8 cellular contexts compared by ENCODE assay signal in genomic region chr17:19386974-19387920, GRCh38. TPM values are rescaled to one million over a fixed set of nuclear protein-coding genes. Genes with fewer than 3 reads are reported as not detected.
A peak's percentile ranks its signal among the peaks of the same experiment; 100 is the strongest.
DNase-seq lines count a peak whose midpoint lies in the region; ATAC-seq and TF ChIP-seq lines count a peak whose summit lies in the region.

MFAP4 (minus strand) TSS chr17:19387190; CDS start chr17:19387155, 35 bp downstream.

- DNase-seq in DMS 273 (lab: John Stamatoyannopoulos, UW; ENCODE audit: unreplicated experiment) (peak; percentile 97), OCI-LY7 (ENCODE audit: low spot score) (no peak), fibroblast of lung (ENCODE audit: low read depth in 2 of 2) (peak; percentile 90 to 97), Calu3 (no peak)
- no peak for DNase-seq in NK-92 treated with Interleukin-12 subunit alpha and Interleukin-12 subunit beta, amount 100 ng/mL, for 24 hours (lab: John Stamatoyannopoulos, UW)

- no peak within 1 kb of the TSS for H3K4me3 ChIP-seq in OCI-LY7 (ENCODE audit: low read depth, low read length, poor library complexity, severe bottlenecking)
- peak within 1 kb of the TSS; percentile 24 to 68 (median 52) for H3K4me3 ChIP-seq in fibroblast of lung (replicated peaks in 1 of 4; ENCODE audit: control extremely low read depth in 1 of 4, insufficient read depth in 1 of 4, low read depth in 3 of 4, low read length in 4 of 4)
- H3K4me3 ChIP-seq in neutrophil (ENCODE audit: low read depth in 1 of 2, low read length in 1 of 2): peak within 1 kb of the TSS; percentile 50 to 53

- no peaks in the 10 kb centered on the region for H3K79me2 ChIP-seq in OCI-LY7 (ENCODE audit: insufficient read depth, low read depth, low read length)
- H3K79me2 ChIP-seq in fibroblast of lung (ENCODE audit: control insufficient read depth, insufficient read depth, low read length): no peaks in the 10 kb centered on the region

- no peak within 1 kb of the TSS for H3K4me3 Mint-ChIP-seq in Calu3 (ENCODE audit: low read depth, unreplicated experiment)

- no peak for ATAC-seq in activated CD4-positive, CD25-positive, alpha-beta regulatory T cell treated with anti-CD3 and anti-CD28 coated beads, Interleukin-2, amount 50 U/mL, for 24 hours
- ATAC-seq in esophagus mucosa: no peak

- POLR2A ChIA-PET in OCI-LY7 (lab: Charles Lee): interaction anchor here (0.6 to 2.9 kb wide), 2 partner anchors 9 to 534 kb away, joined by 3 to 19 read pairs; partner anchors contain the start of gene MAPK7

- no peaks in the 10 kb centered on the region for H3K4me1 Mint-ChIP-seq in Calu3 (ENCODE audit: low read depth, unreplicated experiment)

- H4K20me1 ChIP-seq in OCI-LY7 (ENCODE audit: insufficient read depth, low read length): no peaks in the 10 kb centered on the region
- no peaks in the 10 kb centered on the region for H4K20me1 ChIP-seq in fibroblast of lung (ENCODE audit: control insufficient read depth, extremely low read depth, insufficient read depth, low read length)

- H3K9me3 ChIP-seq in OCI-LY7 (ENCODE audit: low read length): no peaks in the 10 kb centered on the region
- no peaks in the 10 kb centered on the region for H3K9me3 ChIP-seq in fibroblast of lung (ENCODE audit: control insufficient read depth, insufficient read depth, low read depth, low read length)
- H3K9me3 ChIP-seq in neutrophil: no peaks in the 10 kb centered on the region

- H3K36me3 Mint-ChIP-seq in Calu3 (ENCODE audit: insufficient read depth, unreplicated experiment): peaks cover 8% of the 10 kb centered on the region

- BruUV-seq in OCI-LY7 (replicated peaks; lab: Mats Ljungman, UMichigan) (no TSS peak), Calu3 (replicated peaks; lab: Mats Ljungman, UMichigan) (no TSS peak)

- peaks cover 11% of the 10 kb centered on the region for H3K4me1 ChIP-seq in OCI-LY7 (ENCODE audit: insufficient read depth, low read length, poor library complexity, severe bottlenecking)
- H3K4me1 ChIP-seq in fibroblast of lung (ENCODE audit: control insufficient read depth, extremely low read depth, insufficient read depth, low read length): peaks cover 49% of the 10 kb centered on the region
- peaks cover 12 to 21% of the 10 kb centered on the region in 2 experiments for H3K4me1 ChIP-seq in neutrophil (ENCODE audit: control insufficient read depth in 1 of 2, insufficient read depth in 1 of 2, low read depth in 1 of 2, low read length in 1 of 2)

- peak within 1 kb of the TSS; percentile 55 for H3K9ac ChIP-seq in fibroblast of lung (ENCODE audit: insufficient read depth, low read length)

- TF ChIP-seq CTCF in OCI-LY7 (conservative IDR thresholded peaks at IDR 0.05; ENCODE audit: low read length): no peak
- TF ChIP-seq CTCF in fibroblast of lung (conservative IDR thresholded peaks at IDR 0.05 in 1 of 2, IDR thresholded peaks at IDR 0.05 in 1 of 2; ENCODE audit: low read depth in 1 of 2, low read length in 2 of 2): no peak
- no peak for TF ChIP-seq CTCF in neutrophil (IDR thresholded peaks at IDR 0.05)
- no peak for TF ChIP-seq CTCF in Calu3 (IDR thresholded peaks at IDR 0.05; ENCODE audit: unreplicated experiment)

- H3K27me3 Mint-ChIP-seq in Calu3 (ENCODE audit: unreplicated experiment): no peaks in the 10 kb centered on the region

- H2AFZ ChIP-seq in OCI-LY7 (ENCODE audit: low read length) (no peak within 1 kb of the TSS), fibroblast of lung (ENCODE audit: low read length) (no peak within 1 kb of the TSS)

- H3K27ac Mint-ChIP-seq in Calu3 (ENCODE audit: unreplicated experiment): no peak within 1 kb of the TSS

- H3K27ac ChIP-seq in OCI-LY7 (ENCODE audit: low read depth, low read length, poor library complexity, severe bottlenecking) (no peak within 1 kb of the TSS), fibroblast of lung (ENCODE audit: insufficient read depth, low read length) (peak within 1 kb of the TSS; percentile 90), neutrophil (peak within 1 kb of the TSS; percentile 74)

- H3K9me3 Mint-ChIP-seq in Calu3 (ENCODE audit: low read depth, unreplicated experiment): no peaks in the 10 kb centered on the region

- H3K36me3 ChIP-seq in OCI-LY7 (ENCODE audit: insufficient read depth, low read length) (peaks cover 9% of the 10 kb centered on the region; the same call in 1 of the 2 replicates), fibroblast of lung (ENCODE audit: control insufficient read depth, insufficient read depth, low read length) (peaks cover 19% of the 10 kb centered on the region), neutrophil (peaks cover 33% of the 10 kb centered on the region)

- H3K4me2 ChIP-seq in OCI-LY7 (ENCODE audit: low read length) (0 out of 2 replicates have a peak within 1 kb of the TSS, but pooled peaks have one; percentile 25), fibroblast of lung (ENCODE audit: extremely low read depth, insufficient read depth, low read length) (peak within 1 kb of the TSS; percentile 93)

- intact Hi-C loops in OCI-LY7 (cut with micrococcal nuclease; ENCODE audit: unreplicated experiment): no loop called here
- intact Hi-C loops in Calu3 (cut with micrococcal nuclease; ENCODE audit: unreplicated experiment): no loop called here

- H3K27me3 ChIP-seq in fibroblast of lung (ENCODE audit: control insufficient read depth, insufficient read depth, low read length) (no peaks in the 10 kb centered on the region), neutrophil (no peaks in the 10 kb centered on the region)

- no peaks in the 10 kb centered on the region for H3K9me2 ChIP-seq in OCI-LY7 (ENCODE audit: insufficient read depth, low read length)

- CTCF ChIA-PET in OCI-LY7 (lab: Charles Lee; ENCODE audit: unreplicated experiment) (interaction anchor here (0.7 to 0.8 kb wide), 2 partner anchors 9 kb away, joined by 3 to 4 read pairs; partner anchors contain the start of gene MAPK7), Calu3 (lab: Charles Lee) (interaction anchor here (0.6 kb wide), 1 partner anchor 1508 kb away, joined by 6 read pairs; no protein-coding TSS in a partner anchor)

RNA-seq across cellular contexts. Expression of gene MFAP4, which starts in this region (rescaled TPM):
- not detected in 2 replicates for total RNA-seq in OCI-LY7 (2014; rRNA removed; shearing (Covaris generic))
- total RNA-seq in OCI-LY7 (2022) (0.31 and 0.65 TPM in 2 replicates), fibroblast of lung (81.3 and 137 TPM in 2 replicates), Calu3 (2022) (not detected in 2 replicates), esophagus mucosa (5.2 TPM)
- 37.8 and 53.3 TPM in 2 replicates for polyA plus RNA-seq in fibroblast of lung
- 79.0 and 125 TPM in 2 replicates for polyA plus RNA-seq in fibroblast of lung (2012)
- polyA minus RNA-seq in fibroblast of lung (ENCODE audit: low replicate concordance): 68.3 and 70.7 TPM in 2 replicates

Comparison
In these comparisons a context has a peak if more than half of its experiments do, and no peak if none do; other contexts are left out.
1. RNA of gene MFAP4 (total RNA-seq): 81.3 to 137 TPM in fibroblast of lung; 5.2 TPM in esophagus mucosa (single experiment), 0.31 to 0.65 TPM in OCI-LY7 and not detected in Calu3; every median in the first group is over 10 times any median in the second.
2. DNase-seq: peak in DMS 273 (single experiment) and fibroblast of lung (2 of 2); none in OCI-LY7 (single experiment), Calu3 (single experiment) and NK-92 treated with Interleukin-12 subunit alpha and Interleukin-12 subunit beta, amount 100 ng/mL, for 24 hours (single experiment).